Comparison of ENCODE assay signal across 9 cellular contexts in genomic region chr22:30890689-30891442, GRCh38.
A peak's percentile ranks its signal among the peaks of the same experiment; 100 is the strongest.
DNase-seq lines count a peak whose midpoint lies in the region; ATAC-seq and TF ChIP-seq lines count a peak whose summit lies in the region.
"Had no signal": no experiment of that assay in that cellular context is flagged by ENCODE, and none has a peak within 500 bp of the region (broad histone marks: within the 10 kb centered on the region; RNA-seq: fewer than 3 reads in every experiment).

No MANE protein-coding gene starts in this region.

- no peak for TF ChIP-seq POLR2A in right lobe of liver (IDR thresholded peaks at IDR 0.05)
- no peak for TF ChIP-seq POLR2A in tibial nerve (IDR thresholded peaks at IDR 0.05)

- DNase-seq in activated CD4-positive, alpha-beta T cell treated with anti-CD3 and anti-CD28 coated beads for 36 hours = peak; percentile 63
- no peak for DNase-seq in activated CD4-positive, alpha-beta T cell treated with anti-CD3 and anti-CD28 coated beads for 1 hour
- peak; percentile 5 for DNase-seq in SKM-1 treated with dmso at 0.1 percent for 144 hours (lab: John Stamatoyannopoulos, UW; ENCODE audit: unreplicated experiment)
- DNase-seq in central memory CD4-positive, alpha-beta T cell = peak; percentile 7
- DNase-seq in right lobe of liver = peak in 2 of 3 donors; percentile 44 to 54
- no peak for DNase-seq in tibial nerve (ENCODE audit: low spot score in 2 of 2)

- H3K4me1 ChIP-seq in right lobe of liver (peaks cover 0 to 6% (median 0%) of the 10 kb centered on the region in 4 donors), tibial nerve (no peaks in the 10 kb centered on the region)

- intact Hi-C loops in activated CD4-positive, alpha-beta T cell treated with anti-CD3 and anti-CD28 coated beads for 36 hours (cut with DNase I, micrococcal nuclease) = loop anchor here (1.0 kb wide), 1 partner anchor 128 kb away; no protein-coding TSS in a partner anchor
- intact Hi-C loops in right lobe of liver (cut with DNase I) = no loop called here

- no peaks in the 10 kb centered on the region for H3K9me3 Mint-ChIP-seq in activated CD4-positive, alpha-beta T cell treated with anti-CD3 and anti-CD28 coated beads for 36 hours (ENCODE audit: low read depth)

- H3K27ac Mint-ChIP-seq in activated CD4-positive, alpha-beta T cell treated with anti-CD3 and anti-CD28 coated beads for 36 hours = no peak overlapping the region

- 93% methylated on average over 3 of the region's 17 CpGs for WGBS in right lobe of liver (ENCODE audit: insufficient coverage, low coverage, low lambda C conversion rate, missing lambda C conversion rate)
- 80 to 90% methylated on average over 10 to 15 of the region's 17 CpGs for WGBS in tibial nerve, 2 donors

- H3K36me3 ChIP-seq in right lobe of liver (no peaks in the 10 kb centered on the region), tibial nerve (peaks cover 0 to 61% (median 0%) of the 10 kb centered on the region in 3 donors)

- H3K27me3 ChIP-seq in right lobe of liver (no peaks in the 10 kb centered on the region), tibial nerve (no peaks in the 10 kb centered on the region)

- H3K27ac ChIP-seq in right lobe of liver = no peak overlapping the region
- H3K27ac ChIP-seq in tibial nerve = no peak overlapping the region

- CTCF ChIA-PET in activated CD4-positive, alpha-beta T cell treated with anti-CD3 and anti-CD28 coated beads for 36 hours (lab: Charles Lee) = interaction anchor here (0.6 to 2.8 kb wide), 14 partner anchors 18 to 1356 kb away, joined by 3 to 12 read pairs (median 3); no protein-coding TSS in a partner anchor

- TF ChIP-seq CTCF in right lobe of liver (IDR thresholded peaks at IDR 0.05) = peak; percentile 45 to 66 (median 64)
- TF ChIP-seq CTCF in tibial nerve (IDR thresholded peaks at IDR 0.05) = peak; percentile 41 to 66 (median 47)

- ATAC-seq in activated CD4-positive, alpha-beta T cell treated with anti-CD3 and anti-CD28 coated beads for 36 hours = peak; percentile 73
- ATAC-seq in right lobe of liver (peak; percentile 71 to 77 (median 76)), HG03432 (IDR thresholded peaks at IDR 0.05; ENCODE audit: unreplicated experiment) (no peak), GM18909 (IDR thresholded peaks at IDR 0.05; ENCODE audit: poor library complexity, unreplicated experiment) (no peak)

- H3K27me3 Mint-ChIP-seq in activated CD4-positive, alpha-beta T cell treated with anti-CD3 and anti-CD28 coated beads for 36 hours = no peaks in the 10 kb centered on the region
- H3K27me3 Mint-ChIP-seq: activated naive CD8-positive, alpha-beta T cell had no signal

- no peaks in the 10 kb centered on the region for H3K36me3 Mint-ChIP-seq in activated CD4-positive, alpha-beta T cell treated with anti-CD3 and anti-CD28 coated beads for 36 hours (ENCODE audit: low read depth)

- POLR2A ChIA-PET in activated CD4-positive, alpha-beta T cell treated with anti-CD3 and anti-CD28 coated beads for 36 hours (lab: Charles Lee) = interaction anchor here (0.6 kb wide), 2 partner anchors 9 to 19 kb away, joined by 3 to 4 read pairs; no protein-coding TSS in a partner anchor

- peaks cover 23% of the 10 kb centered on the region for H3K4me1 Mint-ChIP-seq in activated CD4-positive, alpha-beta T cell treated with anti-CD3 and anti-CD28 coated beads for 36 hours

- no peak for TF ChIP-seq EP300 in tibial nerve (IDR thresholded peaks at IDR 0.05)

- no peak overlapping the region for H3K4me3 Mint-ChIP-seq in activated CD4-positive, alpha-beta T cell treated with anti-CD3 and anti-CD28 coated beads for 36 hours
- H3K4me3 Mint-ChIP-seq: activated naive CD8-positive, alpha-beta T cell had no signal

- H3K4me3 ChIP-seq in right lobe of liver (no peak overlapping the region), tibial nerve (no peak overlapping the region)

- H3K9me3 ChIP-seq in right lobe of liver = no peaks in the 10 kb centered on the region
- H3K9me3 ChIP-seq in tibial nerve = no peaks in the 10 kb centered on the region

Comparison
In these comparisons a context has a peak if more than half of its experiments do, and no peak if none do; other contexts are left out.
1. DNase-seq: peak in activated CD4-positive, alpha-beta T cell treated with anti-CD3 and anti-CD28 coated beads for 36 hours (single experiment), SKM-1 treated with dmso at 0.1 percent for 144 hours (single experiment), central memory CD4-positive, alpha-beta T cell (single experiment) and right lobe of liver (2 of 3); none in activated CD4-positive, alpha-beta T cell treated with anti-CD3 and anti-CD28 coated beads for 1 hour (single experiment) and tibial nerve (0 of 2).
2. ATAC-seq: peak in activated CD4-positive, alpha-beta T cell treated with anti-CD3 and anti-CD28 coated beads for 36 hours (single experiment) and right lobe of liver (4 of 4); none in HG03432 (single experiment) and GM18909 (single experiment).
3. intact Hi-C loops: an anchor here in activated CD4-positive, alpha-beta T cell treated with anti-CD3 and anti-CD28 coated beads for 36 hours (1.0 kb wide); none called in right lobe of liver.